ENCODE assay signal across 8 cellular contexts in genomic region chr20:4685923-4686221, GRCh38. TPM values are rescaled to one million over a fixed set of nuclear protein-coding genes. Genes with fewer than 3 reads are reported as not detected.
DNase-seq lines count a peak whose midpoint lies in the region; ATAC-seq and TF ChIP-seq lines count a peak whose summit lies in the region.

No MANE protein-coding gene starts in this region.

- H3K4me1 Mint-ChIP-seq in CD8-positive, alpha-beta T cell (ENCODE audit: low read depth), result peaks cover 57% of the 10 kb centered on the region
- peaks cover 12% of the 10 kb centered on the region for H3K4me1 Mint-ChIP-seq in osteocyte (ENCODE audit: unreplicated experiment)

- peak overlapping the region; percentile 88 for H3K27ac Mint-ChIP-seq in CD8-positive, alpha-beta T cell
- H3K27ac Mint-ChIP-seq in osteocyte (ENCODE audit: unreplicated experiment), result peak overlapping the region; percentile 88

- H3K27me3 Mint-ChIP-seq in CD8-positive, alpha-beta T cell (ENCODE audit: low read depth), result no peaks in the 10 kb centered on the region
- peaks cover 15% of the 10 kb centered on the region for H3K27me3 Mint-ChIP-seq in osteocyte (ENCODE audit: unreplicated experiment)

- POLR2A ChIA-PET in CD8-positive, alpha-beta T cell (lab: Charles Lee), result interaction anchor here (1.2 kb wide), 1 partner anchor 72 kb away, joined by 3 read pairs; no protein-coding TSS in a partner anchor
- POLR2A ChIA-PET in Panc1 (lab: Charles Lee), result no interaction called here

- no peaks in the 10 kb centered on the region for H3K9me3 Mint-ChIP-seq in CD8-positive, alpha-beta T cell
- no peaks in the 10 kb centered on the region for H3K9me3 Mint-ChIP-seq in osteocyte (ENCODE audit: unreplicated experiment)

- peak overlapping the region; percentile 78 for H3K27ac ChIP-seq in CD8-positive, alpha-beta T cell (ENCODE audit: low read depth, low read length)
- H3K27ac ChIP-seq in Panc1 (ENCODE audit: low read length), result peak overlapping the region; percentile 94

- CTCF ChIA-PET in CD8-positive, alpha-beta T cell (lab: Charles Lee), result no interaction called here
- CTCF ChIA-PET in Panc1 (lab: Charles Lee), result no interaction called here

- peak overlapping the region; percentile 79 for H3K4me3 Mint-ChIP-seq in CD8-positive, alpha-beta T cell
- peak overlapping the region; percentile 74 for H3K4me3 Mint-ChIP-seq in osteocyte (ENCODE audit: unreplicated experiment)

- no peaks in the 10 kb centered on the region for H3K9me3 ChIP-seq in CD8-positive, alpha-beta T cell (ENCODE audit: low read length)
- H3K9me3 ChIP-seq in Panc1 (ENCODE audit: control insufficient read depth, insufficient read depth, low read depth, low read length), result no peaks in the 10 kb centered on the region

- no peak for DNase-seq in CD8-positive, alpha-beta T cell
- DNase-seq in Panc1 (ENCODE audit: low read depth, low spot score) (no peak), epithelial cell of esophagus (ENCODE audit: low read depth) (no peak), osteocyte (ENCODE audit: extremely low spot score, unreplicated experiment) (no peak), cerebellum (ENCODE audit: low spot score) (no peak), HUDEP-2 (lab: John Stamatoyannopoulos, UW; ENCODE audit: unreplicated experiment in 76 of 76) (no peak), SIG-M5 (lab: John Stamatoyannopoulos, UW) (no peak)
- no peak for DNase-seq in NK-92 treated with Interleukin-12 subunit alpha and Interleukin-12 subunit beta, amount 100 ng/mL, for 24 hours (lab: John Stamatoyannopoulos, UW)

- H3K36me3 ChIP-seq in CD8-positive, alpha-beta T cell (ENCODE audit: insufficient read depth, low read length), result no peaks in the 10 kb centered on the region
- no peaks in the 10 kb centered on the region; the same call in 1 of the 2 replicates for H3K36me3 ChIP-seq in Panc1 (ENCODE audit: control insufficient read depth, insufficient read depth, low read length)

- H3K4me3 ChIP-seq in CD8-positive, alpha-beta T cell (ENCODE audit: low read depth, low read length), result peak overlapping the region; percentile 61
- H3K4me3 ChIP-seq in Panc1 (ENCODE audit: low read depth in 2 of 2, low read length in 2 of 2) (peak overlapping the region; percentile 66 to 75), epithelial cell of esophagus (ENCODE audit: low read length) (peak overlapping the region; percentile 64)

- no peak for ATAC-seq in CD8-positive, alpha-beta T cell
- ATAC-seq in Panc1, result no peak

- intact Hi-C loops in CD8-positive, alpha-beta T cell (cut with DNase I, micrococcal nuclease), result no loop called here
- intact Hi-C loops in Panc1 (cut with micrococcal nuclease; ENCODE audit: unreplicated experiment), result no loop called here

- no peaks in the 10 kb centered on the region for H3K27me3 ChIP-seq in CD8-positive, alpha-beta T cell (ENCODE audit: insufficient read depth, low read length)
- no peaks in the 10 kb centered on the region for H3K27me3 ChIP-seq in Panc1 (ENCODE audit: control insufficient read depth, insufficient read depth, low read length)

- no TSS peak for BruUV-seq in Panc1 (replicated peaks; lab: Mats Ljungman, UMichigan)

- peaks cover 37% of the 10 kb centered on the region for H3K4me1 ChIP-seq in CD8-positive, alpha-beta T cell (ENCODE audit: insufficient read depth, low read length)
- H3K4me1 ChIP-seq in Panc1 (ENCODE audit: control insufficient read depth, insufficient read depth, low read length), result peaks cover 30% of the 10 kb centered on the region

- in situ Hi-C loops in Panc1 (cut with HindIII; ENCODE audit: low pct_unique_long_range_greater_than_20kb, low sequenced_read_pairs), result no loop called here

- peaks cover 5% of the 10 kb centered on the region for H3K36me3 Mint-ChIP-seq in CD8-positive, alpha-beta T cell
- no peaks in the 10 kb centered on the region for H3K36me3 Mint-ChIP-seq in osteocyte (ENCODE audit: unreplicated experiment)

- TF ChIP-seq CTCF in CD8-positive, alpha-beta T cell (IDR thresholded peaks at IDR 0.05), result no peak
- TF ChIP-seq CTCF in Panc1 (IDR thresholded peaks at IDR 0.05) (no peak), epithelial cell of esophagus (IDR thresholded peaks at IDR 0.05; ENCODE audit: insufficient read depth, low read depth, low read length, missing control alignments) (no peak), osteocyte (IDR thresholded peaks at IDR 0.05) (no peak)

RNA-seq across cellular contexts. Expression of gene PRNP, which starts 0.4 kb away (rescaled TPM):
- 100 to 1,000 TPM; 110 to 113 TPM for total RNA-seq in CD8-positive, alpha-beta T cell
- 107 TPM for total RNA-seq in Panc1 (2021; ENCODE audit: unreplicated experiment)
- polyA plus RNA-seq in Panc1 (2012; ENCODE audit: insufficient read length), result 161 TPM
- 64.7 and 68.8 TPM in 2 replicates for total RNA-seq in osteocyte
- 75.1 TPM for total RNA-seq in cerebellum

RNA-seq across cellular contexts. Expression of gene PRND, which starts 35.8 kb away (rescaled TPM):
- not detected for total RNA-seq in CD8-positive, alpha-beta T cell
- total RNA-seq in Panc1 (2021; ENCODE audit: unreplicated experiment) (not detected), osteocyte (not detected in 2 replicates), cerebellum (2.7 TPM)
- polyA plus RNA-seq in Panc1 (2012; ENCODE audit: insufficient read length), result not detected
